ENCODE assay signal across 8 cellular contexts in genomic region chr2:232315049-232315922, GRCh38.
DNase-seq lines count a peak whose midpoint lies in the region; ATAC-seq and TF ChIP-seq lines count a peak whose summit lies in the region.

No MANE protein-coding gene starts in this region.

- peaks cover 18% of the 10 kb centered on the region for H3K36me3 Mint-ChIP-seq in GM23338 (ENCODE audit: low read depth)
- H3K36me3 Mint-ChIP-seq in activated T-cell treated with anti-CD3 and anti-CD28 coated beads, Interleukin-2, amount 50 U/mL, for 24 hours (ENCODE audit: low read depth): peaks cover 30% of the 10 kb centered on the region

- peaks cover 20% of the 10 kb centered on the region for H3K9me3 Mint-ChIP-seq in GM23338
- peaks cover 16% of the 10 kb centered on the region for H3K9me3 Mint-ChIP-seq in activated T-cell treated with anti-CD3 and anti-CD28 coated beads, Interleukin-2, amount 50 U/mL, for 24 hours

- H3K27ac ChIP-seq in GM23338 (ENCODE audit: low read depth): no peak overlapping the region

- no peak overlapping the region for H3K27ac Mint-ChIP-seq in GM23338
- peak overlapping the region; percentile 90 for H3K27ac Mint-ChIP-seq in activated T-cell treated with anti-CD3 and anti-CD28 coated beads, Interleukin-2, amount 50 U/mL, for 24 hours

- peak; percentile 89 for DNase-seq in EL
- DNase-seq in GM23338 (ENCODE audit: low spot score): peak; percentile 19
- DNase-seq in NCI-H460 (ENCODE audit: extremely low read depth, low read depth): peak; percentile 16
- peak; percentile 75 for DNase-seq in activated T-cell treated with anti-CD3 and anti-CD28 coated beads, Interleukin-2, amount 50 U/mL, for 24 hours
- peak; percentile 61 for DNase-seq in germinal center (ENCODE audit: low spot score)
- peak; percentile 73 for DNase-seq in skeletal muscle cell (ENCODE audit: low read depth)
- DNase-seq in NCI-H524 treated with DMSO at 0.1 percent for 48 hours (lab: John Stamatoyannopoulos, UW): no peak
- DNase-seq in NCI-H524 (lab: John Stamatoyannopoulos, UW): no peak

- 0 out of 2 replicates have a peak, but pooled peaks cover 3% of the 10 kb centered on the region for H3K9me2 ChIP-seq in GM23338 (ENCODE audit: insufficient read depth)

- H3K4me2 ChIP-seq in GM23338: no peak overlapping the region

- no peaks in the 10 kb centered on the region for H3F3A ChIP-seq in GM23338 (replicated peaks; ENCODE audit: low read depth)

- no peaks in the 10 kb centered on the region for H3K36me3 ChIP-seq in GM23338 (ENCODE audit: insufficient read depth)

- no peak for TF ChIP-seq CTCF in GM23338 (conservative IDR thresholded peaks at IDR 0.05; ENCODE audit: low read depth in 2 of 2)

- ATAC-seq in GM23338: no peak

- H2AFZ ChIP-seq in GM23338: no peak overlapping the region

- no peaks in the 10 kb centered on the region for H3K27me3 ChIP-seq in GM23338 (ENCODE audit: insufficient read depth)

- no peak overlapping the region for H3K4me3 ChIP-seq in GM23338
- H3K4me3 ChIP-seq in skeletal muscle cell (ENCODE audit: low read depth, low read length): no peak overlapping the region

- no peaks in the 10 kb centered on the region for H3K79me2 ChIP-seq in GM23338 (replicated peaks; ENCODE audit: insufficient read depth)

- H4K20me1 ChIP-seq in GM23338 (replicated peaks; ENCODE audit: insufficient read depth): no peaks in the 10 kb centered on the region

- no peak overlapping the region for H3K4me3 Mint-ChIP-seq in GM23338
- H3K4me3 Mint-ChIP-seq in activated T-cell treated with anti-CD3 and anti-CD28 coated beads, Interleukin-2, amount 50 U/mL, for 24 hours: peak overlapping the region; percentile 44

- H3K27me3 Mint-ChIP-seq in GM23338 (ENCODE audit: insufficient read depth, low read depth, poor library complexity): peaks cover 12% of the 10 kb centered on the region
- no peaks in the 10 kb centered on the region for H3K27me3 Mint-ChIP-seq in activated T-cell treated with anti-CD3 and anti-CD28 coated beads, Interleukin-2, amount 50 U/mL, for 24 hours

- H3K4me1 ChIP-seq in GM23338 (ENCODE audit: insufficient read depth): no peaks in the 10 kb centered on the region

- H3K4me1 Mint-ChIP-seq in GM23338: no peaks in the 10 kb centered on the region; the same call in 2 of the 3 replicates
- peaks cover 86% of the 10 kb centered on the region for H3K4me1 Mint-ChIP-seq in activated T-cell treated with anti-CD3 and anti-CD28 coated beads, Interleukin-2, amount 50 U/mL, for 24 hours (ENCODE audit: low read depth)

TF ChIP-seq in GM23338, 12 proteins besides CTCF, POLR2A, EP300 and RAD21 (continues in another document):
- TF ChIP-seq CREB1 (CRISPR knock-in tag; IDR thresholded peaks at IDR 0.05; ENCODE audit: low read depth) (no peak), EZH2phosphoT487 (IDR thresholded peaks at IDR 0.05; ENCODE audit: unreplicated experiment) (no peak), ZNF331 (CRISPR knock-in tag; IDR thresholded peaks at IDR 0.05; ENCODE audit: low read depth) (no peak), POLR2AphosphoS5 (IDR thresholded peaks at IDR 0.05; ENCODE audit: low read depth) (no peak), JUNB (IDR thresholded peaks at IDR 0.05; ENCODE audit: unreplicated experiment) (no peak), STAT1 (IDR thresholded peaks at IDR 0.05; ENCODE audit: unreplicated experiment) (no peak), EZH2 (IDR thresholded peaks at IDR 0.05; ENCODE audit: low read depth, unreplicated experiment) (no peak), ZNF462 (CRISPR knock-in tag; IDR thresholded peaks at IDR 0.05) (no peak), ETS1 (IDR thresholded peaks at IDR 0.05) (no peak), REST (IDR thresholded peaks at IDR 0.05; ENCODE audit: unreplicated experiment) (no peak), ZNF114 (CRISPR knock-in tag; IDR thresholded peaks at IDR 0.05) (no peak)

Comparison
In these comparisons a context has a peak if more than half of its experiments do, and no peak if none do; other contexts are left out.
1. DNase-seq: peak in EL (single experiment), GM23338 (single experiment), NCI-H460 (single experiment), activated T-cell treated with anti-CD3 and anti-CD28 coated beads, Interleukin-2, amount 50 U/mL, for 24 hours (single experiment), germinal center (single experiment) and skeletal muscle cell (single experiment); none in NCI-H524 treated with DMSO at 0.1 percent for 48 hours (single experiment) and NCI-H524 (0 of 2).